11 cellular contexts compared by ENCODE assay signal in the genomic region with DNA sequence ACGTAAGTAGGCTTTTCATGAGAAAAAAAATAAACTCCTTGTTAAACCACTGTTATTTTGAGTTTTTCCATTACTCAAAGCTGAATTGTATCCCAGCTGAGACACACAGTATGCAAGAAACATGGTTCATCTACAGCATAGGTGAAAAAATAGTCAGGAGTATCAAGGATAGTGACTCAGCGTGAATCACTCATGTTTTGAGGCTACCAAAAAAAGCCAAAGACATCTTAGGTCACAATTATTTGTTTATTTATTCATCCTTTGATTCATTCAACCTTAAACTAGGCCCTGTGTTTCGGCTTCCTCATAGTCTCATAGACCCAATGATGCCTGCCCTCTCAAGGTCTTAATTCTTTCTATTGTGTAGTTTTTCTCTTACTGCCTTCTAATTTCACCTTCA. TPM values are rescaled to one million over a fixed set of nuclear protein-coding genes. Genes with fewer than 3 reads are reported as not detected.
DNase-seq lines count a peak whose midpoint lies in the region; ATAC-seq, FAIRE-seq and TF ChIP-seq lines count a peak whose summit lies in the region.
"Had no signal": no experiment of that assay in that cellular context is flagged by ENCODE, and none has a peak within 500 bp of the region (broad histone marks: within the 10 kb centered on the region; RNA-seq: fewer than 3 reads in every experiment).

No MANE protein-coding gene starts in this region.

- H3K4me2 ChIP-seq in A549 = no peak overlapping the region

- H3K9me3 ChIP-seq in A549 (no peaks in the 10 kb centered on the region), Peyer's patch (no peaks in the 10 kb centered on the region)
- H3K9me3 ChIP-seq: ascending aorta had no signal

- no peak for FAIRE-seq in A549 (lab: Jason Lieb, UNC)
- FAIRE-seq: endometrium had no signal

- TF ChIP-seq RAD21 in A549 (conservative IDR thresholded peaks at IDR 0.05 in 1 of 2, IDR thresholded peaks at IDR 0.05 in 1 of 2) = no peak

- TF ChIP-seq CTCF in A549 (IDR thresholded peaks at IDR 0.05) (no peak), fibroblast of pulmonary artery (IDR thresholded peaks at IDR 0.05; ENCODE audit: low read length, missing control alignments) (no peak), Peyer's patch (IDR thresholded peaks at IDR 0.05) (no peak), GM20000 (IDR thresholded peaks at IDR 0.05; ENCODE audit: extremely low read depth, missing control alignments) (no peak)

- H3K27ac ChIP-seq in A549 (no peak overlapping the region), Peyer's patch (no peak overlapping the region)
- H3K27ac ChIP-seq: ascending aorta had no signal

- TF ChIP-seq EP300 in A549 (IDR thresholded peaks at IDR 0.05) = no peak

- CTCF ChIA-PET in A549 (lab: Yijun Ruan, JAX) = no interaction called here

- intact Hi-C loops in posterior vena cava (cut with DNase I) = no loop called here

- WGBS in A549 (ENCODE audit: missing lambda C conversion rate) = 38% methylated on average over 3 of the region's 3 CpGs

- ATAC-seq in A549 (peak in 1 of 2 experiments; percentile 43; a peak in 2 of 6 replicates), SK-N-SH treated with all-trans-retinoic acid at 6 μM for 48 hours (peak; percentile 22; the same call in 1 of the 3 replicates), GM18517 (IDR thresholded peaks at IDR 0.05; ENCODE audit: unreplicated experiment) (no peak)

- H3K4me3 ChIP-seq in A549 (no peak overlapping the region), fibroblast of pulmonary artery (replicated peaks; ENCODE audit: low read depth, low read length) (no peak overlapping the region), Peyer's patch (no peak overlapping the region)
- H3K4me3 ChIP-seq: ascending aorta had no signal

- 0 out of 3 replicates have a peak, but pooled peaks cover 4% of the 10 kb centered on the region for H3K4me1 ChIP-seq in A549
- H3K4me1 ChIP-seq in Peyer's patch = no peaks in the 10 kb centered on the region
- H3K4me1 ChIP-seq: ascending aorta had no signal

- no peaks in the 10 kb centered on the region for H3K36me3 ChIP-seq in Peyer's patch
- H3K36me3 ChIP-seq: ascending aorta had no signal

- no peak for TF ChIP-seq POLR2A in A549 (IDR thresholded peaks at IDR 0.05; ENCODE audit: low read length)
- TF ChIP-seq POLR2A in Peyer's patch (IDR thresholded peaks at IDR 0.05) = no peak

- POLR2A ChIA-PET in A549 (lab: Yijun Ruan, JAX) = no interaction called here

- peak in 1 of 2 experiments; percentile 18 for DNase-seq in A549 (ENCODE audit: low read depth in 1 of 2, low spot score in 1 of 2)
- peak; percentile 91 for DNase-seq in ELR (ENCODE audit: low read depth)
- DNase-seq in fibroblast of pulmonary artery (ENCODE audit: low read depth) = peak; percentile 29
- no peak for DNase-seq in Peyer's patch
- no peak for DNase-seq in posterior vena cava (ENCODE audit: low spot score)
- no peak for DNase-seq in GM20000 (ENCODE audit: low spot score)
- DNase-seq: CD4-positive, CD25-positive, alpha-beta regulatory T cell had no signal

- H3K27me3 ChIP-seq in Peyer's patch = no peaks in the 10 kb centered on the region
- H3K27me3 ChIP-seq: ascending aorta had no signal

TF ChIP-seq in A549, 52 proteins besides CTCF, POLR2A, EP300 and RAD21:
- no peak for TF ChIP-seq HOXB13 (CRISPR knock-in tag; IDR thresholded peaks at IDR 0.05; ENCODE audit: low read depth)
- no peak for TF ChIP-seq JUN (IDR thresholded peaks at IDR 0.05)
- TF ChIP-seq, protein P1, sequence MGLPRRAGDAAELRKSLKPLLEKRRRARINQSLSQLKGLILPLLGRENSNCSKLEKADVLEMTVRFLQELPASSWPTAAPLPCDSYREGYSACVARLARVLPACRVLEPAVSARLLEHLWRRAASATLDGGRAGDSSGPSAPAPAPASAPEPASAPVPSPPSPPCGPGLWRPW (IDR thresholded peaks at IDR 0.05) = no peak
- 0 out of 2 replicates have a peak, but pooled peaks have one; percentile 19 for TF ChIP-seq JUNB (IDR thresholded peaks at IDR 0.05)
- no peak for TF ChIP-seq FOSL2 (IDR thresholded peaks at IDR 0.05)
- peak; percentile 42; the same call in 1 of the 2 replicates for TF ChIP-seq FOSL2 (CRISPR knock-in tag; IDR thresholded peaks at IDR 0.05)
- TF ChIP-seq, protein P2, sequence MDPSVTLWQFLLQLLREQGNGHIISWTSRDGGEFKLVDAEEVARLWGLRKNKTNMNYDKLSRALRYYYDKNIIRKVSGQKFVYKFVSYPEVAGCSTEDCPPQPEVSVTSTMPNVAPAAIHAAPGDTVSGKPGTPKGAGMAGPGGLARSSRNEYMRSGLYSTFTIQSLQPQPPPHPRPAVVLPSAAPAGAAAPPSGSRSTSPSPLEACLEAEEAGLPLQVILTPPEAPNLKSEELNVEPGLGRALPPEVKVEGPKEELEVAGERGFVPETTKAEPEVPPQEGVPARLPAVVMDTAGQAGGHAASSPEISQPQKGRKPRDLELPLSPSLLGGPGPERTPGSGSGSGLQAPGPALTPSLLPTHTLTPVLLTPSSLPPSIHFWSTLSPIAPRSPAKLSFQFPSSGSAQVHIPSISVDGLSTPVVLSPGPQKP (IDR thresholded peaks at IDR 0.05; ENCODE audit: low read depth, low read length) = no peak
- no peak for TF ChIP-seq NFE2L2 (conservative IDR thresholded peaks at IDR 0.05; ENCODE audit: low read length)
- TF ChIP-seq, protein P3, sequence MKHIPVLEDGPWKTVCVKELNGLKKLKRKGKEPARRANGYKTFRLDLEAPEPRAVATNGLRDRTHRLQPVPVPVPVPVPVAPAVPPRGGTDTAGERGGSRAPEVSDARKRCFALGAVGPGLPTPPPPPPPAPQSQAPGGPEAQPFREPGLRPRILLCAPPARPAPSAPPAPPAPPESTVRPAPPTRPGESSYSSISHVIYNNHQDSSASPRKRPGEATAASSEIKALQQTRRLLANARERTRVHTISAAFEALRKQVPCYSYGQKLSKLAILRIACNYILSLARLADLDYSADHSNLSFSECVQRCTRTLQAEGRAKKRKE (CRISPR knock-in tag; IDR thresholded peaks at IDR 0.05; ENCODE audit: low read depth) = no peak
TF ChIP-seq in A549: peak in this region for 2.

TF ChIP-seq in SK-N-SH treated with all-trans-retinoic acid at 6 μM for 48 hours, 23 proteins besides CTCF, POLR2A, EP300 and RAD21:
- no peak for TF ChIP-seq RARB (CRISPR knock-in tag; IDR thresholded peaks at IDR 0.05)
- TF ChIP-seq ZNF70 (CRISPR knock-in tag; IDR thresholded peaks at IDR 0.05) = no peak

RNA-seq across cellular contexts. Expression of gene STX17, which starts 32.9 kb away (rescaled TPM):
- 21.6 and 24.6 TPM in 2 replicates for polyA plus RNA-seq in A549 (2011; rRNA removed)
- 3.3 and 3.5 TPM in 2 replicates for polyA plus RNA-seq in A549 (2012; cell fraction: cytosol; rRNA removed)
- 2.9 and 3.8 TPM in 2 replicates for polyA plus RNA-seq in A549 (2012; cell fraction: nucleus; rRNA removed)
- polyA plus RNA-seq in A549 (2017; fragmentation: RNase III; extraction: RNeasy Plus Mini Kit Qiagen cat#74134 plus additional on column Dnase treatment) = 13.8 to 14.4 TPM (median 14.3 TPM) in 3 replicates
- polyA minus RNA-seq in A549 (2011; rRNA and poly(A)+ RNA removed) = 18.6 and 19.2 TPM in 2 replicates
- 100 to 1,000 TPM in 1 of 4 donors, 10 to 100 TPM in 3; 36.4 to 187 (median 40.7) TPM for total RNA-seq in Peyer's patch
- total RNA-seq in posterior vena cava = 10 to 100 TPM; 33.3 to 40.7 TPM

RNA-seq across cellular contexts. Expression of gene NR4A3, which starts 51.8 kb away (rescaled TPM):
- polyA plus RNA-seq in A549 (2011; rRNA removed) = 1.6 and 1.8 TPM in 2 replicates
- polyA plus RNA-seq in A549 (2012; cell fraction: cytosol; rRNA removed) = 0.99 and 2.6 TPM in 2 replicates
- polyA plus RNA-seq in A549 (2012; cell fraction: nucleus; rRNA removed) = 4.2 and 4.3 TPM in 2 replicates
- polyA plus RNA-seq in A549 (2017; fragmentation: RNase III; extraction: RNeasy Plus Mini Kit Qiagen cat#74134 plus additional on column Dnase treatment) = 1.4 to 2.0 TPM (median 1.7 TPM) in 3 replicates
- 3.8 and 8.5 TPM in 2 replicates for polyA minus RNA-seq in A549 (2011; rRNA and poly(A)+ RNA removed)
- 1 to 10 TPM in 2 of 4 donors, under 1 TPM in 1, not detected in 1; 0.54 to 2.5 (median 1.0) TPM for total RNA-seq in Peyer's patch
- 10 to 100 TPM; 37.4 to 49.8 TPM for total RNA-seq in posterior vena cava

Comparison
In these comparisons a context has a peak if more than half of its experiments do, and no peak if none do; other contexts are left out.
1. DNase-seq: peak in ELR (single experiment) and fibroblast of pulmonary artery (single experiment); none in Peyer's patch (0 of 3), posterior vena cava (single experiment) and GM20000 (single experiment).
2. RNA of gene NR4A3, which starts 51.8 kb away (total RNA-seq): 37.4 to 49.8 TPM in posterior vena cava; 0.54 to 2.5 TPM in Peyer's patch; every median in the first group is over 10 times any median in the second.